8 cellular contexts compared by ENCODE assay signal in the genomic region with DNA sequence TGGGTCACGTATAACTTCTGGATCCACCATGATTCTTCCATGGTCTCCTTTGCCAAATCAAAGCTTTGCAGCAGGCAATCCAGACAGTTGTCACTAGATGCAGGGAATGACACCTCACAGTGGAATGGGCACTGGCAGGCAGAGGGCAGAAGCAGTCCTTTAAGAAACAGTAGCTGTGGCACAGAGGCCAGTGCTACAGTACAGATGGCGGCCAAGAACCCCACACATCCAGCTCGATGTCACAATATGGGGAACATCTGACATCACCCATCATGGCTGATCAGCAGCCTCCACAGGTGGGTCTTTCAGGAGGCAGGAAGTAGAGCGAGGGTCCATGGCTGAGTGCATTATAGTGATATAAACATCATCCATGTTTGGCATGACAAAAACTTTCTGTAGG. TPM values are rescaled to one million over a fixed set of nuclear protein-coding genes. Genes with fewer than 3 reads are reported as not detected.
A peak's percentile ranks its signal among the peaks of the same experiment; 100 is the strongest.
DNase-seq lines count a peak whose midpoint lies in the region; ATAC-seq and TF ChIP-seq lines count a peak whose summit lies in the region.

No MANE protein-coding gene starts in this region.

- TF ChIP-seq CTCF in Caco-2 (IDR thresholded peaks at IDR 0.05; ENCODE audit: insufficient read depth in 1 of 2, low read depth in 1 of 2, low read length in 1 of 2, severe bottlenecking in 1 of 2, unreplicated experiment in 1 of 2) = no peak

- H3K9me3 ChIP-seq in Caco-2 = no peaks in the 10 kb centered on the region

- H3K36me3 Mint-ChIP-seq in Caco-2 (ENCODE audit: insufficient read depth, unreplicated experiment) = peaks cover 20% of the 10 kb centered on the region
- peaks cover 35% of the 10 kb centered on the region for H3K36me3 Mint-ChIP-seq in activated T-helper 17 cell treated with anti-CD3 and anti-CD28 coated beads, Interleukin-2, amount 50 U/mL, for 72 hours (ENCODE audit: low read depth)

- H3K9me3 Mint-ChIP-seq in Caco-2 (ENCODE audit: unreplicated experiment) = no peaks in the 10 kb centered on the region
- no peaks in the 10 kb centered on the region for H3K9me3 Mint-ChIP-seq in activated T-helper 17 cell treated with anti-CD3 and anti-CD28 coated beads, Interleukin-2, amount 50 U/mL, for 72 hours

- CTCF ChIA-PET in Caco-2 (lab: Charles Lee) = interaction anchor here (1.3 kb wide), 1 partner anchor 133 kb away, joined by 5 read pairs; no protein-coding TSS in a partner anchor

- no peak overlapping the region for H3K27ac Mint-ChIP-seq in Caco-2 (ENCODE audit: unreplicated experiment)
- peak overlapping the region; percentile 78 for H3K27ac Mint-ChIP-seq in activated T-helper 17 cell treated with anti-CD3 and anti-CD28 coated beads, Interleukin-2, amount 50 U/mL, for 72 hours

- POLR2A ChIA-PET in Caco-2 (lab: Charles Lee) = interaction anchor here (1.4 to 1.5 kb wide), 2 partner anchors 11 to 30 kb away, joined by 3 to 5 read pairs; no protein-coding TSS in a partner anchor

- H3K4me3 ChIP-seq in Caco-2 (ENCODE audit: low read depth, low read length) = no peak overlapping the region

- intact Hi-C loops in Caco-2 (cut with micrococcal nuclease; ENCODE audit: unreplicated experiment) = loop anchor here (5.0 kb wide), 1 partner anchor 114 kb away; a partner anchor contains a TSS

- no peaks in the 10 kb centered on the region for H3K4me1 ChIP-seq in Caco-2

- DNase-seq in Caco-2 (no peak), HT1080 (ENCODE audit: low read depth) (peak; percentile 32), midbrain (lab: John Stamatoyannopoulos, UW) (peak; percentile 48), GM03348 (ENCODE audit: low spot score) (no peak), cortex of kidney (lab: John Stamatoyannopoulos, UW) (no peak), AG20443 (ENCODE audit: low spot score) (no peak)

- H3K27me3 ChIP-seq in Caco-2 (replicated peaks; ENCODE audit: control insufficient read depth, insufficient read depth, low read length) = no peaks in the 10 kb centered on the region

- ATAC-seq in activated T-helper 17 cell treated with anti-CD3 and anti-CD28 coated beads, Interleukin-2, amount 50 U/mL, for 72 hours (replicated peaks) = no peak
- ATAC-seq in HG02938 (IDR thresholded peaks at IDR 0.05; ENCODE audit: unreplicated experiment) = no peak

- H3K27me3 Mint-ChIP-seq in Caco-2 (ENCODE audit: insufficient read depth, unreplicated experiment) = no peaks in the 10 kb centered on the region
- no peaks in the 10 kb centered on the region for H3K27me3 Mint-ChIP-seq in activated T-helper 17 cell treated with anti-CD3 and anti-CD28 coated beads, Interleukin-2, amount 50 U/mL, for 72 hours

- H3K4me1 Mint-ChIP-seq in Caco-2 (ENCODE audit: low read depth, unreplicated experiment) = peaks cover 20% of the 10 kb centered on the region
- peaks cover 15% of the 10 kb centered on the region for H3K4me1 Mint-ChIP-seq in activated T-helper 17 cell treated with anti-CD3 and anti-CD28 coated beads, Interleukin-2, amount 50 U/mL, for 72 hours

- peak overlapping the region; percentile 40 for H3K4me3 Mint-ChIP-seq in Caco-2 (ENCODE audit: unreplicated experiment)
- no peak overlapping the region for H3K4me3 Mint-ChIP-seq in activated T-helper 17 cell treated with anti-CD3 and anti-CD28 coated beads, Interleukin-2, amount 50 U/mL, for 72 hours

- no peaks in the 10 kb centered on the region for H3K36me3 ChIP-seq in Caco-2 (ENCODE audit: control insufficient read depth, insufficient read depth, low read length)

- no TSS peak for BruUV-seq in Caco-2 (replicated peaks; lab: Mats Ljungman, UMichigan)

RNA-seq across cellular contexts. Expression of a gene that starts 18.8 kb away (rescaled TPM):
- total RNA-seq in Caco-2 (2022) = 24.3 and 27.5 TPM in 2 replicates
- 2.5 and 4.6 TPM in 2 replicates for total RNA-seq in HT1080 (2014; rRNA removed; shearing (Covaris generic))
- polyA plus RNA-seq in HT1080 (2015; cell fraction: cytosol; rRNA removed) = 3.5 and 4.2 TPM in 2 replicates
- polyA plus RNA-seq in HT1080 (2015; cell fraction: nucleus; rRNA removed) = 6.9 and 7.1 TPM in 2 replicates
- 10 to 100 TPM; 42.2 to 93.3 TPM for total RNA-seq in activated T-helper 17 cell treated with anti-CD3 and anti-CD28 coated beads, Interleukin-2, amount 50 U/mL, for 72 hours

Comparison
In these comparisons a context has a peak if more than half of its experiments do, and no peak if none do; other contexts are left out.
1. DNase-seq: peak in HT1080 (single experiment) and midbrain (single experiment); none in Caco-2 (0 of 2), GM03348 (single experiment), cortex of kidney (single experiment) and AG20443 (single experiment).